ENCODE assay signal across 8 cellular contexts in the genomic region with DNA sequence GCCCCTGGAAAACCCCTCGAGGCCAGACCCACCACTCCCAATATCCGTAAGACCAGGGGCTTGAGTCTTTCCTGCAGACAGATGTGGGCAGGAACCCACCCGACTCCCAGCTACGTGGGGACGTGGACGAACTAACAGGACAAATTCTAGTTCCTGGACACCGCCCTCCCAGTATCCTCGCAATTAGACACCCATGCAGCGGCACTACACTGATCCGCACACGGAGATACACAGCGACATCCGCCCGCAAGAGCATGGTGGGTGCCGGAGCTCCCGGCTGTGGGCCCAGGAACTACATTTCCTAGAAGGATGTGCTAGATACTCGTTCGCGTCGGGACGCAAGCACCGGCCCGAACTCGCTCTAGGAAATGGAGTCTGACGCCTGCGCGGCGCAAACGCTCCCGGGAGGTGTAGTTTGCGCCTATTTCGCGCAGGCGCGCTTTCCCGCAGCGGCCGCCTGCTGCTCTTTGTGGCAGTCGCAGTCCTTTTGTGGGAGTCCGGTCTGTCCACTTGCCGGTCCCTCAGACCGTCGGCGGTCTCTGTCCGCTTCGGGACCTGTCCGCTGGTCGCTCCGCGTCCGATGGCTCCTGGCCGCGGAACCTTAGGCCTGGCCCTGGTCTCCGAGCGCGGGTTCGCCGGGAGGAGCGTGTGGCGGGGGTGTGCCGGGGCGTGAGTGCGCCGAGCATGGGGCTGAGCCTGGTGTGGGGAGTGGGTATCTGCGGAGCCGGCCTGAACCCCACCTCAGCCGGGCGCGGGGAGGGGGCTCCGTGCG. TPM values are rescaled to one million over a fixed set of nuclear protein-coding genes. Genes with fewer than 3 reads are reported as not detected.
DNase-seq lines count a peak whose midpoint lies in the region; ATAC-seq and TF ChIP-seq lines count a peak whose summit lies in the region.

A gene (plus strand): TSS at position 447 of the 772 bp plus-strand sequence. CDS start 478 bp downstream, outside the sequence.

- intact Hi-C loops in natural killer cell (cut with micrococcal nuclease) = no loop called here

- H3K9me3 ChIP-seq in KOPT-K1 (ENCODE audit: insufficient read depth, low read length, poor library complexity, severe bottlenecking) = peaks cover 5% of the 10 kb centered on the region

- TF ChIP-seq CTCF in fibroblast of the aortic adventitia (IDR thresholded peaks at IDR 0.05; ENCODE audit: insufficient read depth, low read length) = no peak
- no peak for TF ChIP-seq CTCF in natural killer cell (IDR thresholded peaks at IDR 0.05)

- H3K4me3 ChIP-seq in fibroblast of the aortic adventitia (ENCODE audit: low read depth, low read length) = peak within 1 kb of the TSS; percentile 83

- ATAC-seq in GM21447 (IDR thresholded peaks at IDR 0.05; ENCODE audit: unreplicated experiment) = peak; percentile 76
- ATAC-seq in natural killer cell = peak; percentile 92 to 96 (median 95)
- peak; percentile 86 to 89 for ATAC-seq in stimulated activated naive B cell treated with anti-CD40 and anti-IgM and Interleukin-4, amounts not matched to agents 10 μg/mL and 1 μg/mL and 100 μg/mL, for 72 hours (replicated peaks)

- H3K36me3 ChIP-seq in KOPT-K1 (ENCODE audit: insufficient read depth, low read length) = 0 out of 2 replicates have a peak, but pooled peaks cover 8% of the 10 kb centered on the region

- H3K4me3 Mint-ChIP-seq in natural killer cell = peak within 1 kb of the TSS; percentile 90
- H3K4me3 Mint-ChIP-seq in stimulated activated naive B cell treated with anti-CD40 and anti-IgM and Interleukin-4, amounts not matched to agents 10 μg/mL and 1 μg/mL and 100 μg/mL, for 72 hours = peak within 1 kb of the TSS; percentile 91

- peak; percentile 95 for DNase-seq in COLO668 (lab: John Stamatoyannopoulos, UW; ENCODE audit: unreplicated experiment)
- DNase-seq in SHP77 (lab: John Stamatoyannopoulos, UW) = peak; percentile 86 to 91
- peak; percentile 82 for DNase-seq in activated effector memory CD4-positive, alpha-beta T cell treated with Interleukin-2 at 50 U/mL for 16 hours
- peak; percentile 92 for DNase-seq in fibroblast of the aortic adventitia (ENCODE audit: low read depth)
- DNase-seq in natural killer cell = peak; percentile 74
- DNase-seq in stimulated activated naive B cell treated with anti-CD40 and anti-IgM and Interleukin-4, amounts not matched to agents 10 μg/mL and 1 μg/mL and 100 μg/mL, for 72 hours = peak; percentile 77

- H3K27ac Mint-ChIP-seq in natural killer cell = peak within 1 kb of the TSS; percentile 82 to 92
- H3K27ac Mint-ChIP-seq in stimulated activated naive B cell treated with anti-CD40 and anti-IgM and Interleukin-4, amounts not matched to agents 10 μg/mL and 1 μg/mL and 100 μg/mL, for 72 hours = peak within 1 kb of the TSS; percentile 93

- peaks cover 35% of the 10 kb centered on the region in 2 donors for H3K4me1 Mint-ChIP-seq in natural killer cell
- H3K4me1 Mint-ChIP-seq in stimulated activated naive B cell treated with anti-CD40 and anti-IgM and Interleukin-4, amounts not matched to agents 10 μg/mL and 1 μg/mL and 100 μg/mL, for 72 hours = peaks cover 24 to 33% of the 10 kb centered on the region in 2 donors

- H3K36me3 Mint-ChIP-seq in natural killer cell = no peaks in the 10 kb centered on the region
- H3K36me3 Mint-ChIP-seq in stimulated activated naive B cell treated with anti-CD40 and anti-IgM and Interleukin-4, amounts not matched to agents 10 μg/mL and 1 μg/mL and 100 μg/mL, for 72 hours = peaks cover 2 to 3% of the 10 kb centered on the region in 2 donors

- peak within 1 kb of the TSS; percentile 79 for H3K27ac ChIP-seq in KOPT-K1 (ENCODE audit: low read depth, low read length, poor library complexity, severe bottlenecking)

- no peaks in the 10 kb centered on the region for H3K27me3 Mint-ChIP-seq in natural killer cell (ENCODE audit: low read depth in 2 of 2)
- H3K27me3 Mint-ChIP-seq in stimulated activated naive B cell treated with anti-CD40 and anti-IgM and Interleukin-4, amounts not matched to agents 10 μg/mL and 1 μg/mL and 100 μg/mL, for 72 hours = no peaks in the 10 kb centered on the region

- H3K9me3 Mint-ChIP-seq in natural killer cell = no peaks in the 10 kb centered on the region
- H3K9me3 Mint-ChIP-seq in stimulated activated naive B cell treated with anti-CD40 and anti-IgM and Interleukin-4, amounts not matched to agents 10 μg/mL and 1 μg/mL and 100 μg/mL, for 72 hours = peaks cover 0 to 2% of the 10 kb centered on the region in 2 donors

RNA-seq across cellular contexts. Expression of the gene that starts here (rescaled TPM):
- total RNA-seq in fibroblast of the aortic adventitia (ENCODE audit: low replicate concordance) (5.8 and 44.3 TPM in 2 replicates), natural killer cell (10 to 100 TPM in 2 of 3 donors, 1 to 10 TPM in 1; 7.7 to 18.2 (median 10.4) TPM)

Comparison
In these comparisons a context has a peak if more than half of its experiments do, and no peak if none do; other contexts are left out.
1. Peak in every context shown above with its lines: DNase-seq, ATAC-seq, H3K4me3 ChIP-seq and H3K27ac ChIP-seq.